In the genomic region with DNA sequence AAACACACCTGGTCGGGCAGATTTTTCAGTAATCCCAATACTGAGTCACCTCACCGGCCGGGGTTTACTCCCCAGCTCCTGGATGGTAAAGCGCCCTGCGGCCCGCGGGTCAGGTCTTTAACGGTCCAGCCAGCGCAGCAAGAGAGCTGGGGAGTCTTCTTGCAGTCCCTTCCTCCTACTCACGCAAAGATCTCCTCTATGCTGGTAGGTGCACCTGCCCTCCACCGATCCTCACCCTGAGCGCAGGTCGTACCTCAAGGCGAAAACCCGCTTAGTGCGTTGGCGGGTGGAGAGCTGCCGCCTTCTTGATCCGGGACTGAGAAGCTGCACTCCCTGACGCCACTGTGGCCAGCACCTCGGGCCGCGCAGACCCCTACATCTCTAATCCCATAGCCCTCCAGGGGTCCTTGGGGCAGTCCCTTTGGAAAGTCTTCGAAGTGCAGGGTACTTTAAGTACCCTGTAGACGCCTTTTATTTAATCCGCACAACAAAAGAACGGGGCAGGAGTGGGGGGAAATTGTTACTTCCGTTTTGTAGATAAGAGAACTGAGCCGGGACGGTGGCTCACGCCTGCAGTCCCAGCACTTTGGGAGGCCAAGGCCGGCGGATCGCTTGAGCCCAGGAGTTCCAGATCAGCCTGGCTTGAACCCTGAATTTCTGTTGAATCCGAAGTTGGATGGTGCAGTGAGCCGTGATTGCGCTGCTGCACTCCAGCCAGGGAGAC, we compare ENCODE assay signal across 1 cellular context.
TF ChIP-seq lines count a peak whose summit lies in the region.

No MANE protein-coding gene starts in this region.

TF ChIP-seq in endothelial cell of umbilical vein, 7 proteins besides CTCF, POLR2A, EP300 and RAD21:
- TF ChIP-seq EZH2 (IDR thresholded peaks at IDR 0.05; ENCODE audit: borderline replicate concordance, low read depth, low read length, severe bottlenecking) (peak; percentile 86), JUN (IDR thresholded peaks at IDR 0.05; ENCODE audit: borderline replicate concordance, insufficient read depth, insufficient read length, low read depth) (no peak)
